Comparison of ENCODE assay signal across 27 cellular contexts in the genomic region with DNA sequence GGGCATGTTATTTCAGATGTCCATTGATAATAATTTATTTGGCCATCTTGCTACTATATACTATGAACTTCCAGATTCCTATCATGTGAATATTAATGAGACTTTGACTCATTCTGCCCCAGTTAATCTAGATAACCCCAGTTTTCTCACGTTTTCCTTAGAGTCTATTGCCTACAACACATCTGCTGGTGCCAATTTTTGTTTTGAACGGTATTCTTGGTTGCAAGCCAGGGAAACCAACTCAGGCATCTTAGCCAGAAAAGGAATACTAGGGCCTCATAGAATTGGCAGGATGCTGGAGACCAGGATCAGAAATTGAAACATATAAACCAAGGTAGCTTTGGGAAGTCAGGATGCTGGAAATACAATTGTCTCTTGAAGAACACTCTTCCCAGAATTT. TPM values are rescaled to one million over a fixed set of nuclear protein-coding genes. Genes with fewer than 3 reads are reported as not detected.
"Had no signal": no experiment of that assay in that cellular context is flagged by ENCODE, and none has a peak within 500 bp of the region (broad histone marks: within the 10 kb centered on the region; RNA-seq: fewer than 3 reads in every experiment).

No MANE protein-coding gene starts in this region.

- DNase-seq: dorsolateral prefrontal cortex; effector CD4-positive, alpha-beta T cell; foreskin keratinocyte; heart left ventricle; kidney; naive B cell; pancreas; retina; right lobe of liver; stimulated activated CD4-positive, alpha-beta T cell treated with anti-CD3 and anti-CD28 coated beads, Interleukin-12 subunit alpha, Interleukin-12 subunit beta, amount 100 ng/mL, for 4 hours; stimulated activated CD4-positive, alpha-beta T cell treated with anti-CD3 and anti-CD28 coated beads, Interleukin-1b, Interleukin-23, amount 100 ng/mL, for 48 hours; stimulated activated CD4-positive, alpha-beta T cell treated with anti-CD3 and anti-CD28 coated beads, Interleukin-4, amount 100 ng/mL, for 4 hours; stimulated activated naive CD8-positive, alpha-beta T cell treated with anti-CD3 and anti-CD28 coated beads, Interleukin-15, Interleukin-2, amounts not matched to agents 100 U/mL and 50 U/mL, for 24 hours; substantia nigra; testis; transverse colon; upper lobe of right lung; uterus had no signal

- H3K36me3 Mint-ChIP-seq: stimulated activated memory B cell treated with anti-CD40 and anti-IgM and Interleukin-4, amounts not matched to agents 10 μg/mL and 1 μg/mL and 100 μg/mL, for 72 hours had no signal

- H3K27ac Mint-ChIP-seq: memory B cell; naive B cell; natural killer cell treated with Interleukin-12 subunit alpha and Interleukin-12 subunit beta and Interleukin-15 and Interleukin-18, amount 100 ng/mL, for 72 hours; stimulated activated memory B cell treated with anti-CD40 and anti-IgM and Interleukin-4, amounts not matched to agents 10 μg/mL and 1 μg/mL and 100 μg/mL, for 72 hours had no signal

- H3K4me3 Mint-ChIP-seq: memory B cell; naive B cell; natural killer cell treated with Interleukin-12 subunit alpha and Interleukin-12 subunit beta and Interleukin-15 and Interleukin-18, amount 100 ng/mL, for 72 hours; neural crest cell; stimulated activated memory B cell treated with anti-CD40 and anti-IgM and Interleukin-4, amounts not matched to agents 10 μg/mL and 1 μg/mL and 100 μg/mL, for 72 hours had no signal

- H3K27me3 Mint-ChIP-seq: naive B cell had no signal

- H3K4me3 ChIP-seq: dorsolateral prefrontal cortex, gastroesophageal sphincter, heart left ventricle, hepatocyte, lung, pancreas, right lobe of liver, smooth muscle cell, testis, transverse colon, upper lobe of right lung, uterus had no signal

- ATAC-seq: foreskin keratinocyte; gastroesophageal sphincter; heart left ventricle; left lobe of liver; natural killer cell treated with Interleukin-12 subunit alpha and Interleukin-12 subunit beta and Interleukin-15 and Interleukin-18, amount 100 ng/mL, for 72 hours; pancreas; right lobe of liver; stimulated activated memory B cell treated with anti-CD40 and anti-IgM and Interleukin-4, amounts not matched to agents 10 μg/mL and 1 μg/mL and 100 μg/mL, for 72 hours; stimulated activated naive CD8-positive, alpha-beta T cell treated with anti-CD3 and anti-CD28 coated beads, Interleukin-15, Interleukin-2, amounts not matched to agents 100 U/mL and 50 U/mL, for 24 hours; upper lobe of right lung had no signal

- H3K4me1 Mint-ChIP-seq: memory B cell; naive B cell; neural crest cell; stimulated activated memory B cell treated with anti-CD40 and anti-IgM and Interleukin-4, amounts not matched to agents 10 μg/mL and 1 μg/mL and 100 μg/mL, for 72 hours had no signal

RNA-seq across cellular contexts. Expression of gene NPR3, which starts 28.0 kb away (rescaled TPM):
- total RNA-seq: foreskin keratinocyte had no signal
